In the genomic region with DNA sequence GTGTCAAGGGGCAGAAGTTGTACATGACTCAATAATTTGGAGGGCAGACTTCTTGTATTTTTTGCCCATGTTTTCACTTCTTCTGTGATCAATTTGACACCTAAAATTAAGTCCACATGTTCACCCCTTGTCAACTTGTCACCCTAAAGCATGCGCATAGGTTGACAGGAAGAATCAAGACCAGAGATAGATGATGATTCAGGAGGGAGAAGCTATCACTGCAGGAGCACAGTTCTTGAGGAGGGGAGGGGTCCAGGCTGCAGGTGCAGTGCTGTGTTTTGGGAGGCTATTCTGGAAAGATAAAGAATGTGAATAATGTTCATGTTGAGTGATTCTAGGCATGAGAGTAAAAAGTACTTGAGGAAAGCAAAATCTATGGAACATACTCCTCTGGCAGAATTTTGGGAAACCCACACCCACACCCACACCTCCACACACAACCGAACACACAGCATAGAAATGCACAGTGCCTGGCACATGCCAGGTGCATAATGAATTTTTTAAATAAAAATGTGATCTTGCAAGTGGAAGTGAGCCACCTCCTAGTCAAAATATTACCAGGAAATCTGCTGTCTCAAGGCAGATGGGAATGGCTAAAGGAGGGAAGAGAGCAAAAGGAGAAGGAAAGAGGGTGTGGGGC, we compare ENCODE assay signal across 24 cellular contexts.
"Had no signal": no experiment of that assay in that cellular context is flagged by ENCODE, and none has a peak within 500 bp of the region (broad histone marks: within the 10 kb centered on the region; RNA-seq: fewer than 3 reads in every experiment).

No MANE protein-coding gene starts in this region.

- H3K9me3 Mint-ChIP-seq: activated CD4-positive, alpha-beta T cell treated with anti-CD3 and anti-CD28 coated beads, Interleukin-2, amount 10 ng/mL, durations not matched to agents 7 days and 5 days; activated CD8-positive, alpha-beta T cell treated with anti-CD3 and anti-CD28 coated beads for 36 hours; activated naive CD4-positive, alpha-beta T cell treated with anti-CD3 and anti-CD28 coated beads, Interleukin-2, amount 50 U/mL, for 72 hours; nephron had no signal

- H3K4me2 ChIP-seq: smooth muscle cell had no signal

- H3K4me1 ChIP-seq: esophagus squamous epithelium, suprapubic skin, tibial artery, upper lobe of right lung had no signal

- H3K4me3 Mint-ChIP-seq: activated CD4-positive, alpha-beta T cell treated with anti-CD3 and anti-CD28 coated beads, Interleukin-2, amount 10 ng/mL, durations not matched to agents 7 days and 5 days; activated CD8-positive, alpha-beta memory T cell treated with anti-CD3 and anti-CD28 coated beads, Interleukin-2, amount 10 ng/mL, durations not matched to agents 7 days and 5 days; activated CD8-positive, alpha-beta T cell treated with anti-CD3 and anti-CD28 coated beads for 36 hours; nephron had no signal

- H3K36me3 Mint-ChIP-seq: activated CD8-positive, alpha-beta memory T cell treated with anti-CD3 and anti-CD28 coated beads, Interleukin-2, amount 10 ng/mL, durations not matched to agents 7 days and 5 days had no signal

- H3K4me1 Mint-ChIP-seq: activated CD4-positive, alpha-beta T cell treated with anti-CD3 and anti-CD28 coated beads, Interleukin-2, amount 10 ng/mL, durations not matched to agents 7 days and 5 days; activated CD8-positive, alpha-beta memory T cell treated with anti-CD3 and anti-CD28 coated beads, Interleukin-2, amount 10 ng/mL, durations not matched to agents 7 days and 5 days had no signal

- ATAC-seq: activated CD8-positive, alpha-beta memory T cell treated with anti-CD3 and anti-CD28 coated beads, Interleukin-2, amount 10 ng/mL, durations not matched to agents 7 days and 5 days; activated CD8-positive, alpha-beta T cell treated with anti-CD3 and anti-CD28 coated beads for 36 hours; activated naive CD4-positive, alpha-beta T cell treated with anti-CD3 and anti-CD28 coated beads, Interleukin-2, amount 50 U/mL, for 72 hours had no signal

- H3K9me3 ChIP-seq: esophagus squamous epithelium, mucosa of descending colon, suprapubic skin, tibial artery, upper lobe of right lung had no signal

- H3K27ac ChIP-seq: epithelial cell of prostate, esophagus squamous epithelium, suprapubic skin, tibial artery, upper lobe of right lung had no signal

- FAIRE-seq: colon, endometrium had no signal

- H3K36me3 ChIP-seq: esophagus squamous epithelium, suprapubic skin, tibial artery, upper lobe of right lung had no signal

- H3K4me3 ChIP-seq: esophagus squamous epithelium, mucosa of descending colon, smooth muscle cell, suprapubic skin, tibial artery, upper lobe of right lung had no signal

- DNase-seq: activated CD4-positive, alpha-beta T cell treated with anti-CD3 and anti-CD28 coated beads, Interleukin-2, amount 10 ng/mL, durations not matched to agents 7 days and 5 days; activated CD4-positive, CD25-positive, alpha-beta regulatory T cell treated with anti-CD3 and anti-CD28 coated beads, Interleukin-2, amount 50 U/mL, for 72 hours; activated CD8-positive, alpha-beta memory T cell treated with anti-CD3 and anti-CD28 coated beads, Interleukin-2, amount 10 ng/mL, durations not matched to agents 7 days and 5 days; activated CD8-positive, alpha-beta T cell treated with anti-CD3 and anti-CD28 coated beads for 36 hours; activated naive CD4-positive, alpha-beta T cell; activated T-cell treated with anti-CD3 and anti-CD28 coated beads, Interleukin-2, amount 50 U/mL, for 48 hours; effector CD8-positive, alpha-beta T cell; esophagus squamous epithelium; foreskin melanocyte; kidney glomerular epithelial cell; retina; stimulated activated CD4-positive, alpha-beta T cell treated with anti-CD3 and anti-CD28 coated beads, Interleukin-1b, Interleukin-23, amount 100 ng/mL, for 48 hours; stimulated activated naive CD4-positive, alpha-beta T cell; T-helper 2 cell; tibial artery; upper lobe of right lung had no signal

- H3K27ac Mint-ChIP-seq: activated CD4-positive, alpha-beta T cell treated with anti-CD3 and anti-CD28 coated beads, Interleukin-2, amount 10 ng/mL, durations not matched to agents 7 days and 5 days; activated CD8-positive, alpha-beta memory T cell treated with anti-CD3 and anti-CD28 coated beads, Interleukin-2, amount 10 ng/mL, durations not matched to agents 7 days and 5 days; activated CD8-positive, alpha-beta T cell treated with anti-CD3 and anti-CD28 coated beads for 36 hours; activated naive CD4-positive, alpha-beta T cell treated with anti-CD3 and anti-CD28 coated beads, Interleukin-2, amount 50 U/mL, for 72 hours had no signal

- H3K27me3 ChIP-seq: suprapubic skin, tibial artery, upper lobe of right lung had no signal
